1 cellular context compared by ENCODE assay signal in genomic region chr17:32931686-32932085, GRCh38.
TF ChIP-seq lines count a peak whose summit lies in the region.

No MANE protein-coding gene starts in this region.

TF ChIP-seq in IMR-90, 13 proteins besides CTCF, POLR2A, EP300 and RAD21:
- TF ChIP-seq RCOR1 (IDR thresholded peaks at IDR 0.05; ENCODE audit: insufficient replicate concordance, low read length) (no peak), CEBPB (IDR thresholded peaks at IDR 0.05; ENCODE audit: low read depth, low read length) (no peak), SMC3 (IDR thresholded peaks at IDR 0.05; ENCODE audit: low read depth, low read length) (no peak), FOS (IDR thresholded peaks at IDR 0.05; ENCODE audit: low read depth, low read length) (no peak), MAZ (IDR thresholded peaks at IDR 0.05; ENCODE audit: borderline replicate concordance, low read depth, low read length) (no peak), ELK1 (IDR thresholded peaks at IDR 0.05; ENCODE audit: borderline replicate concordance, low read depth, low read length) (no peak), RFX5 (IDR thresholded peaks at IDR 0.05; ENCODE audit: low read depth, low read length) (no peak), BHLHE40 (IDR thresholded peaks at IDR 0.05; ENCODE audit: low read depth, low read length) (no peak), USF2 (IDR thresholded peaks at IDR 0.05; ENCODE audit: low read depth, low read length) (no peak), MAFK (IDR thresholded peaks at IDR 0.05; ENCODE audit: low read depth, low read length) (no peak), MXI1 (IDR thresholded peaks at IDR 0.05; ENCODE audit: borderline replicate concordance, low read depth, low read length) (no peak), CHD1 (IDR thresholded peaks at IDR 0.05; ENCODE audit: low read depth, low read length) (no peak)
